In the genomic region with DNA sequence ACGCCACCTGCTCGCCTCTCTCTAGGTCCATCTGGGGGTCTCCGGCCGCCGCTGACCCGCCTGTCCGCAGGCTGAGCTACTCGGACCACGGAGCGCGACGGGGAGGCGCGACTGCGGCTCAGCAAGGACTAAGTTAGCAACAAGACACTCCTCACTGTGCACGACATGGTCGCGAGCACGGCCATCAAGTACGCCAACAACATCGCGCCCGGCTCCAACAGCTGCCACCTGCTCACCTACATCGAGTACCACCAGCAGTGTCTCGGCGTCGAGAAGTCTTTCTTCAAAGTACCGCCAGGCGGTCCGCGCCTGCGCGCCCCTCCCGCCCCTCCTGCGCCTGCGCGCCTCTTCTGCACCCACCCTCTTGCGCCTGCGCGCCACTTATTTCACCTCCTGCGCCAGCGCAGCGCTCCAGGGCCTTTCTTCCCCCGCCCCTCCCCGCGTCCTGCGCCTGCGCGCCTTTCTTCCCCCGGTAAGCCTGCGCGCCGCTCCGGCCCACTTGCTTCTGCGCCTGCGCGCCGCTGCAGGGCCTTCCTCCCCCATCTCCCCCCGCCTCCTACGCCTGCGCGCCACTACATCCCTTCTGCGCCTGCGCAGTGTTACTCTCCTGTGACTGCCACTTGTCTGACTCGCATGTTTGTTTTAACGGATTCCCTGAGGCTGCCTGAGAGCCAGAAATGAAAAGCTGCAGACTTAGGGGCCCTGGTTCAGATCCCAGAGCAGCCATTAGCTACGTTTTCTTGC, we compare ENCODE assay signal across 8 cellular contexts.
DNase-seq lines count a peak whose midpoint lies in the region; ATAC-seq and TF ChIP-seq lines count a peak whose summit lies in the region.

No MANE protein-coding gene starts in this region.

- H3K4me3 ChIP-seq in HUES48 (ENCODE audit: low read depth, low read length) (peak overlapping the region; percentile 71), NT2/D1 (ENCODE audit: insufficient read length, low read depth) (peak overlapping the region; percentile 83), mesodermal cell (ENCODE audit: extremely low read depth, insufficient read depth, low read length, poor library complexity, severe bottlenecking) (peak overlapping the region; percentile 79)

- DNase-seq in Calu3, result peak; percentile 94
- DNase-seq in NT2/D1 (ENCODE audit: low read depth, low spot score), result peak; percentile 99
- DNase-seq in activated CD8-positive, alpha-beta memory T cell treated with anti-CD3 and anti-CD28 coated beads, Interleukin-2, amount 50 U/mL, for 4 hours, result peak; percentile 100
- DNase-seq in endothelial cell (ENCODE audit: low spot score), result peak; percentile 99
- peak; percentile 98 for DNase-seq in stimulated activated CD8-positive, alpha-beta memory T cell treated with anti-CD3 and anti-CD28 coated beads, Interleukin-15, amount 100 ng/mL, for 24 hours (ENCODE audit: low read depth)

- H3K36me3 ChIP-seq in HUES48 (ENCODE audit: control insufficient read depth, insufficient read depth, low read length) (no peaks in the 10 kb centered on the region), NT2/D1 (ENCODE audit: insufficient read depth, insufficient read length, low read length) (peaks cover 13% of the 10 kb centered on the region), mesodermal cell (ENCODE audit: control insufficient read depth, insufficient read depth, low read length) (no peaks in the 10 kb centered on the region)

- H3K36me3 Mint-ChIP-seq in Calu3 (ENCODE audit: insufficient read depth, unreplicated experiment) (peaks cover 22% of the 10 kb centered on the region), endothelial cell (ENCODE audit: low read depth, unreplicated experiment) (peaks cover 12% of the 10 kb centered on the region)

- CTCF ChIA-PET in Calu3 (lab: Charles Lee), result interaction anchor here (0.6 to 0.8 kb wide), 3 partner anchors 20 to 482 kb away, joined by 3 to 4 read pairs (median 4); no protein-coding TSS in a partner anchor

- H3K27me3 Mint-ChIP-seq in Calu3 (ENCODE audit: unreplicated experiment) (no peaks in the 10 kb centered on the region), endothelial cell (ENCODE audit: unreplicated experiment) (peaks cover 6% of the 10 kb centered on the region)

- H3K27me3 ChIP-seq in HUES48 (ENCODE audit: control insufficient read depth, insufficient read depth, low read length) (peaks cover 4% of the 10 kb centered on the region), NT2/D1 (ENCODE audit: insufficient read depth, insufficient read length) (no peaks in the 10 kb centered on the region)

- H3K4me3 Mint-ChIP-seq in Calu3 (ENCODE audit: low read depth, unreplicated experiment) (peak overlapping the region; percentile 85), endothelial cell (ENCODE audit: unreplicated experiment) (peak overlapping the region; percentile 92)

- H3K27ac ChIP-seq in HUES48 (ENCODE audit: low read depth, low read length) (no peak overlapping the region), mesodermal cell (ENCODE audit: low read depth, low read length, severe bottlenecking) (no peak overlapping the region)

- WGBS in mesodermal cell (ENCODE audit: insufficient coverage in 2 of 2), 2 experiments, result 1 to 2% methylated on average over 34 to 63 of the region's 67 CpGs

- H3K9me3 Mint-ChIP-seq in Calu3 (ENCODE audit: low read depth, unreplicated experiment) (peaks cover 6% of the 10 kb centered on the region), endothelial cell (ENCODE audit: unreplicated experiment) (peaks cover 11% of the 10 kb centered on the region)

- H3K9me3 ChIP-seq in HUES48 (ENCODE audit: control insufficient read depth, insufficient read depth, low read length) (peaks cover 20% of the 10 kb centered on the region), NT2/D1 (ENCODE audit: insufficient read depth, low read length) (0 out of 2 replicates have a peak, but pooled peaks cover under 1% of the 10 kb centered on the region), mesodermal cell (ENCODE audit: control insufficient read depth, low read length) (peaks cover 9% of the 10 kb centered on the region)

- intact Hi-C loops in Calu3 (cut with micrococcal nuclease; ENCODE audit: unreplicated experiment), result no loop called here

- H3K9ac ChIP-seq in HUES48 (ENCODE audit: low read depth, low read length) (no peak overlapping the region), NT2/D1 (ENCODE audit: insufficient read length, low read depth) (peak overlapping the region; percentile 84)

- H3K4me1 Mint-ChIP-seq in Calu3 (ENCODE audit: low read depth, unreplicated experiment) (peaks cover 8% of the 10 kb centered on the region), endothelial cell (ENCODE audit: unreplicated experiment) (peaks cover 5% of the 10 kb centered on the region)

- TF ChIP-seq CTCF in Calu3 (IDR thresholded peaks at IDR 0.05; ENCODE audit: unreplicated experiment) (no peak), endothelial cell (IDR thresholded peaks at IDR 0.05; ENCODE audit: unreplicated experiment) (peak; percentile 11)

- no peaks in the 10 kb centered on the region for H3K4me1 ChIP-seq in HUES48 (ENCODE audit: control insufficient read depth, insufficient read depth, low read length)
- H3K4me1 ChIP-seq in NT2/D1 (ENCODE audit: insufficient read depth, insufficient read length), result peaks cover 4% of the 10 kb centered on the region
- peaks cover 3% of the 10 kb centered on the region for H3K4me1 ChIP-seq in mesodermal cell (ENCODE audit: control insufficient read depth, insufficient read depth, low read length, poor library complexity, severe bottlenecking)

- no TSS peak for BruUV-seq in Calu3 (replicated peaks; lab: Mats Ljungman, UMichigan)

- ATAC-seq in GM21381 (IDR thresholded peaks at IDR 0.05; ENCODE audit: unreplicated experiment), result peak; percentile 73

- H3K27ac Mint-ChIP-seq in Calu3 (ENCODE audit: unreplicated experiment) (peak overlapping the region; percentile 66), endothelial cell (ENCODE audit: unreplicated experiment) (peak overlapping the region; percentile 67)
